In genomic region chr14:64504897-64505771, GRCh38 we compare ENCODE assay signal across 8 cellular contexts. TPM values are rescaled to one million over a fixed set of nuclear protein-coding genes. Genes with fewer than 3 reads are reported as not detected.
A peak's percentile ranks its signal among the peaks of the same experiment; 100 is the strongest.
DNase-seq lines count a peak whose midpoint lies in the region; ATAC-seq and TF ChIP-seq lines count a peak whose summit lies in the region.

No MANE protein-coding gene starts in this region.

- TF ChIP-seq CTCF in Loucy (conservative IDR thresholded peaks at IDR 0.05; ENCODE audit: low read length) = no peak
- no peak for TF ChIP-seq CTCF in foreskin fibroblast (IDR thresholded peaks at IDR 0.05; ENCODE audit: low read depth, low read length)
- TF ChIP-seq CTCF in neural cell (IDR thresholded peaks at IDR 0.05; ENCODE audit: poor library complexity, severe bottlenecking) = no peak

- peak; percentile 86 for DNase-seq in Caki2 (ENCODE audit: low read depth)
- DNase-seq in SIG-M5 (lab: John Stamatoyannopoulos, UW) = peak; percentile 41
- DNase-seq in activated gamma-delta T cell treated with Interleukin-2 at 50 U/mL for 16 hours = peak; percentile 79
- peak; percentile 84 to 94 for DNase-seq in foreskin fibroblast
- peak; percentile 86 for DNase-seq in stimulated activated naive CD8-positive, alpha-beta T cell treated with anti-CD3 and anti-CD28 coated beads, Interleukin-15, Interleukin-2, amounts not matched to agents 100 U/mL and 50 U/mL, for 24 hours

- peak; percentile 37 for TF ChIP-seq EP300 in neural cell (conservative IDR thresholded peaks at IDR 0.05; ENCODE audit: poor library complexity, severe bottlenecking)

- H3K4me3 ChIP-seq in Loucy (ENCODE audit: low read length, poor library complexity, severe bottlenecking) = peak overlapping the region; percentile 80
- peak overlapping the region; percentile 52 to 91 for H3K4me3 ChIP-seq in foreskin fibroblast (ENCODE audit: low read depth in 1 of 2, low read length in 2 of 2)
- peak overlapping the region; percentile 98 for H3K4me3 ChIP-seq in neural cell (ENCODE audit: low read length)

- peaks cover 63% of the 10 kb centered on the region for H4K20me1 ChIP-seq in Loucy (ENCODE audit: insufficient read depth, low read length, poor library complexity, severe bottlenecking)
- H4K20me1 ChIP-seq in neural cell (ENCODE audit: insufficient read depth) = no peaks in the 10 kb centered on the region

- H3K79me2 ChIP-seq in Loucy (ENCODE audit: insufficient read depth, low read length) = peaks cover 85% of the 10 kb centered on the region
- peaks cover 64% of the 10 kb centered on the region for H3K79me2 ChIP-seq in neural cell (replicated peaks; ENCODE audit: insufficient read depth, low read length)

- H3F3A ChIP-seq in Loucy (ENCODE audit: low read depth) (peaks cover 13% of the 10 kb centered on the region), neural cell (ENCODE audit: insufficient read depth, low read length, poor library complexity, severe bottlenecking) (no peaks in the 10 kb centered on the region)

- H3K9ac ChIP-seq in Loucy (ENCODE audit: low read depth, low read length, poor library complexity, severe bottlenecking) (peak overlapping the region; percentile 98), neural cell (ENCODE audit: low read length) (peak overlapping the region; percentile 95)

- in situ Hi-C loops in Caki2 (cut with HindIII; ENCODE audit: low pct_unique_long_range_greater_than_20kb, low sequenced_read_pairs) = no loop called here

- H3K36me3 ChIP-seq in Loucy (ENCODE audit: insufficient read depth, low read length) (no peaks in the 10 kb centered on the region), neural cell (ENCODE audit: insufficient read depth, low read length) (no peaks in the 10 kb centered on the region)

- peaks cover 56% of the 10 kb centered on the region for H3K4me1 ChIP-seq in Loucy (ENCODE audit: insufficient read depth, low read length, poor library complexity, severe bottlenecking)

- H3K9me3 ChIP-seq in Loucy (ENCODE audit: insufficient read depth, low read depth, low read length) (no peaks in the 10 kb centered on the region), neural cell (ENCODE audit: low read length) (no peaks in the 10 kb centered on the region)

- H2AFZ ChIP-seq in Loucy (ENCODE audit: low read length) (peak overlapping the region; percentile 47), neural cell (ENCODE audit: low read depth, low read length) (peak overlapping the region; percentile 90)

- H3K27me3 ChIP-seq in Loucy (ENCODE audit: insufficient read depth, low read length, poor library complexity, severe bottlenecking) (no peaks in the 10 kb centered on the region), neural cell (ENCODE audit: insufficient read depth, low read depth, low read length) (no peaks in the 10 kb centered on the region)

- peak; percentile 13 for ATAC-seq in GM21786 (IDR thresholded peaks at IDR 0.05; ENCODE audit: unreplicated experiment)
- ATAC-seq in stimulated activated naive CD8-positive, alpha-beta T cell treated with anti-CD3 and anti-CD28 coated beads, Interleukin-15, Interleukin-2, amounts not matched to agents 100 U/mL and 50 U/mL, for 24 hours = peak; percentile 41

- peak overlapping the region; percentile 99 for H3K4me2 ChIP-seq in Loucy (ENCODE audit: low read depth, low read length, poor library complexity, severe bottlenecking)
- H3K4me2 ChIP-seq in neural cell (ENCODE audit: low read length) = peak overlapping the region; percentile 70

- H3K9me2 ChIP-seq in Loucy (replicated peaks; ENCODE audit: low read depth, low read length) = no peaks in the 10 kb centered on the region
- H3K9me2 ChIP-seq in neural cell (ENCODE audit: insufficient read depth, low read length) = no peaks in the 10 kb centered on the region

- peak; percentile 17 for TF ChIP-seq RAD21 in neural cell (conservative IDR thresholded peaks at IDR 0.05)

- peak overlapping the region; percentile 95 for H3K27ac ChIP-seq in neural cell (ENCODE audit: low read length)

TF ChIP-seq in neural cell, 6 proteins besides CTCF, POLR2A, EP300 and RAD21:
- peak; percentile 11 for TF ChIP-seq SMC3 (conservative IDR thresholded peaks at IDR 0.05; ENCODE audit: poor library complexity)
- TF ChIP-seq REST (IDR thresholded peaks at IDR 0.05; ENCODE audit: borderline replicate concordance) = no peak
- TF ChIP-seq MXI1 (conservative IDR thresholded peaks at IDR 0.05; ENCODE audit: poor library complexity, severe bottlenecking) = peak; percentile 52
- no peak for TF ChIP-seq EZH2 (IDR thresholded peaks at IDR 0.05; ENCODE audit: borderline replicate concordance, insufficient read depth, low read length, poor library complexity, severe bottlenecking)
- TF ChIP-seq TAF1 (IDR thresholded peaks at IDR 0.05; ENCODE audit: low read depth) = no peak
- peak; percentile 26 for TF ChIP-seq POLR2AphosphoS5 (IDR thresholded peaks at IDR 0.05)

RNA-seq across cellular contexts. Expression of gene ZBTB1, which starts 0.6 kb away (rescaled TPM):
- total RNA-seq in Caki2 (2014; rRNA removed; shearing (Covaris generic); ENCODE audit: low replicate concordance) = 20.2 and 36.6 TPM in 2 replicates
- 22.5 and 24.8 TPM in 2 replicates for polyA plus RNA-seq in neural cell
- 41.1 and 44.6 TPM in 2 replicates for polyA minus RNA-seq in neural cell

RNA-seq across cellular contexts. Expression of gene ZBTB25, which starts 1.5 kb away (rescaled TPM):
- 0.38 and 0.74 TPM in 2 replicates for total RNA-seq in Caki2 (2014; rRNA removed; shearing (Covaris generic); ENCODE audit: low replicate concordance)
- 5.3 TPM in 2 replicates for polyA plus RNA-seq in neural cell
- polyA minus RNA-seq in neural cell = 17.3 and 18.2 TPM in 2 replicates

RNA-seq across cellular contexts. Expression of gene HSPA2, which starts 35.4 kb away (rescaled TPM):
- total RNA-seq in Caki2 (2014; rRNA removed; shearing (Covaris generic); ENCODE audit: low replicate concordance) = 38.4 and 42.5 TPM in 2 replicates
- polyA plus RNA-seq in neural cell = 0.25 TPM in 1 of 2 replicates, not detected in the other
- not detected in 2 replicates for polyA minus RNA-seq in neural cell

RNA-seq across cellular contexts. Expression of gene AKAP5, which starts 39.8 kb away (rescaled TPM):
- 0.87 and 1.3 TPM in 2 replicates for total RNA-seq in Caki2 (2014; rRNA removed; shearing (Covaris generic); ENCODE audit: low replicate concordance)
- 1.8 and 2.6 TPM in 2 replicates for polyA plus RNA-seq in neural cell
- polyA minus RNA-seq in neural cell = 11.2 and 12.4 TPM in 2 replicates

RNA-seq across cellular contexts. Expression of gene PPP1R36, which starts 44.6 kb away (rescaled TPM):
- total RNA-seq in Caki2 (2014; rRNA removed; shearing (Covaris generic); ENCODE audit: low replicate concordance) = not detected in 2 replicates
- polyA plus RNA-seq in neural cell = not detected in 2 replicates
- not detected in 2 replicates for polyA minus RNA-seq in neural cell

Comparison
In these comparisons a context has a peak if more than half of its experiments do, and no peak if none do; other contexts are left out.
1. Peak in every context shown above with its lines: DNase-seq, ATAC-seq, H3K4me3 ChIP-seq and H3K27ac ChIP-seq.